Comparison of ENCODE assay signal across 1 cellular context in genomic region chr6:44180406-44180805, GRCh38.
TF ChIP-seq lines count a peak whose summit lies in the region.

No MANE protein-coding gene starts in this region.

TF ChIP-seq in K562, 482 proteins besides CTCF, POLR2A, EP300 and RAD21:
- TF ChIP-seq MNT (conservative IDR thresholded peaks at IDR 0.05) (no peak), STAT6 (CRISPR knock-in tag; IDR thresholded peaks at IDR 0.05) (no peak), TSHZ1 (CRISPR knock-in tag; IDR thresholded peaks at IDR 0.05) (no peak), PKNOX1 (IDR thresholded peaks at IDR 0.05) (no peak), HNRNPLL (IDR thresholded peaks at IDR 0.05; ENCODE audit: low read depth, low read length, poor library complexity, severe bottlenecking) (no peak), ERF (CRISPR knock-in tag; IDR thresholded peaks at IDR 0.05) (no peak), CBFB (CRISPR knock-in tag; IDR thresholded peaks at IDR 0.05) (no peak), MCM3 (IDR thresholded peaks at IDR 0.05) (no peak), NR3C1 (CRISPR knock-in tag; IDR thresholded peaks at IDR 0.05) (no peak), PPARD (CRISPR knock-in tag; IDR thresholded peaks at IDR 0.05) (no peak), ZNF23 (CRISPR knock-in tag; IDR thresholded peaks at IDR 0.05) (no peak), CBX2 (IDR thresholded peaks at IDR 0.05; ENCODE audit: insufficient read depth, low read length, poor library complexity, severe bottlenecking) (no peak), SMAD4 (CRISPR knock-in tag; conservative IDR thresholded peaks at IDR 0.05) (no peak), ZFX (CRISPR knock-in tag; IDR thresholded peaks at IDR 0.05) (no peak), ZSCAN32 (CRISPR knock-in tag; IDR thresholded peaks at IDR 0.05) (no peak), NR4A1 (CRISPR knock-in tag; IDR thresholded peaks at IDR 0.05) (no peak), NR4A1 (tag; IDR thresholded peaks at IDR 0.05) (no peak)
